Comparison of ENCODE assay signal across 29 cellular contexts in the genomic region with DNA sequence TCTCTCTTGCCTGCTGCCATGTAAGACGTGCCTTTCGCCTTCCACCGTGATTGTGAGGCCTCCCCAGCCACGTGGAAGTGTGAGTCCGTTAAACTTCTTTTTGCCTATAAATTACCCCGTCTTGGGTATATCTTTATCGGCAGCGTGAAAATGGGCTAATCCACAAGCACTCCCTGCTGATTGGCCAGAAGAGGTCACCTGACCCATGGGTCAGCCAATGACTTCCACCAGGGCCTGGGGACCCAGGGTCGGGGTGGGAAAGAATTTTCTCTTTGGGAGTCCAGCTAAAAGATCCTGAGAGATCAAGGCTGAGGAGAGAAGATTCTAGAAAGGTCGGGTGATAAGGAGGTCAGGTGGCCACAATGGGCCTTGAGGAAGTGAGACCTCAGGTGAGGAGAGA. TPM values are rescaled to one million over a fixed set of nuclear protein-coding genes. Genes with fewer than 3 reads are reported as not detected.
"Had no signal": no experiment of that assay in that cellular context is flagged by ENCODE, and none has a peak within 500 bp of the region (broad histone marks: within the 10 kb centered on the region; RNA-seq: fewer than 3 reads in every experiment).

No MANE protein-coding gene starts in this region.

- H3K27ac Mint-ChIP-seq: activated CD4-positive, alpha-beta memory T cell treated with anti-CD3 and anti-CD28 coated beads for 36 hours; activated CD4-positive, alpha-beta T cell treated with anti-CD3 and anti-CD28 coated beads, Interleukin-2, amount 10 ng/mL, durations not matched to agents 24 days and 14 days; activated naive CD4-positive, alpha-beta T cell treated with anti-CD3 and anti-CD28 coated beads, Interleukin-2, amount 50 U/mL, for 72 hours; activated T-cell treated with anti-CD3 and anti-CD28 coated beads, Interleukin-2, amount 50 U/mL, for 24 hours; stimulated activated naive B cell treated with anti-CD40 and anti-IgM and Interleukin-4, amounts not matched to agents 10 μg/mL and 1 μg/mL and 100 μg/mL, for 72 hours; T-helper 1 cell treated with Interleukin-12 subunit alpha and Interleukin-12 subunit beta and Interleukin-4 antibody, amounts not matched to agents 30 μg/mL and 1 μg/mL, for 36 hours had no signal

- H3K9me3 ChIP-seq: breast epithelium, gastrocnemius medialis, pancreas, prostate gland, sigmoid colon, uterus had no signal

- H3K27ac ChIP-seq: breast epithelium, gastrocnemius medialis, pancreas, prostate gland, sigmoid colon, uterus, WERI-Rb-1 had no signal

- H3K4me1 ChIP-seq: breast epithelium, gastrocnemius medialis, pancreas, prostate gland, sigmoid colon, uterus had no signal

- H3K9me3 Mint-ChIP-seq: activated CD4-positive, alpha-beta memory T cell treated with anti-CD3 and anti-CD28 coated beads for 36 hours; activated CD4-positive, alpha-beta T cell treated with anti-CD3 and anti-CD28 coated beads, Interleukin-2, amount 10 ng/mL, durations not matched to agents 24 days and 14 days; activated naive CD4-positive, alpha-beta T cell treated with anti-CD3 and anti-CD28 coated beads, Interleukin-2, amount 50 U/mL, for 72 hours; activated T-cell treated with anti-CD3 and anti-CD28 coated beads, Interleukin-2, amount 50 U/mL, for 24 hours; T-helper 1 cell treated with Interleukin-12 subunit alpha and Interleukin-12 subunit beta and Interleukin-4 antibody, amounts not matched to agents 30 μg/mL and 1 μg/mL, for 36 hours had no signal

- ATAC-seq: activated naive CD4-positive, alpha-beta T cell treated with anti-CD3 and anti-CD28 coated beads, Interleukin-2, amount 50 U/mL, for 72 hours; gastrocnemius medialis; left cardiac atrium; pancreas; stimulated activated naive B cell treated with anti-CD40 and anti-IgM and Interleukin-4, amounts not matched to agents 10 μg/mL and 1 μg/mL and 100 μg/mL, for 72 hours had no signal

- DNase-seq: activated CD4-positive, alpha-beta memory T cell treated with anti-CD3 and anti-CD28 coated beads for 36 hours; activated CD4-positive, alpha-beta T cell treated with anti-CD3 and anti-CD28 coated beads, Interleukin-2, amount 10 ng/mL, durations not matched to agents 24 days and 14 days; activated CD4-positive, CD25-positive, alpha-beta regulatory T cell treated with anti-CD3 and anti-CD28 coated beads, Interleukin-2, amount 50 U/mL, for 72 hours; activated CD8-positive, alpha-beta memory T cell treated with anti-CD3 and anti-CD28 coated beads, Interleukin-2, amount 50 U/mL, for 48 hours; activated gamma-delta T cell treated with Interleukin-2 at 50 U/mL for 16 hours; activated T-cell treated with anti-CD3 and anti-CD28 coated beads, Interleukin-2, amount 50 U/mL, for 24 hours; effector CD8-positive, alpha-beta T cell; erythroblast; gastrocnemius medialis; glutamatergic neuron; islet precursor cell; left cardiac atrium; mammary epithelial cell; sigmoid colon; small intestine; stimulated activated CD4-positive, alpha-beta T cell treated with anti-CD3 and anti-CD28 coated beads, Interleukin-4, amount 100 ng/mL, for 24 hours; stimulated activated naive B cell treated with anti-CD40 and anti-IgM and Interleukin-4, amounts not matched to agents 10 μg/mL and 1 μg/mL and 100 μg/mL, for 72 hours; T1000; trophoblast cell; uterus; WERI-Rb-1 had no signal

- H3K4me3 Mint-ChIP-seq: activated CD4-positive, alpha-beta memory T cell treated with anti-CD3 and anti-CD28 coated beads for 36 hours; activated CD4-positive, alpha-beta T cell treated with anti-CD3 and anti-CD28 coated beads, Interleukin-2, amount 10 ng/mL, durations not matched to agents 24 days and 14 days; activated T-cell treated with anti-CD3 and anti-CD28 coated beads, Interleukin-2, amount 50 U/mL, for 24 hours; stimulated activated naive B cell treated with anti-CD40 and anti-IgM and Interleukin-4, amounts not matched to agents 10 μg/mL and 1 μg/mL and 100 μg/mL, for 72 hours; T-helper 1 cell treated with Interleukin-12 subunit alpha and Interleukin-12 subunit beta and Interleukin-4 antibody, amounts not matched to agents 30 μg/mL and 1 μg/mL, for 36 hours had no signal

- H3K36me3 Mint-ChIP-seq: activated CD4-positive, alpha-beta memory T cell treated with anti-CD3 and anti-CD28 coated beads for 36 hours; activated naive CD4-positive, alpha-beta T cell treated with anti-CD3 and anti-CD28 coated beads, Interleukin-2, amount 50 U/mL, for 72 hours had no signal

- H3K27me3 ChIP-seq: breast epithelium, gastrocnemius medialis, pancreas, uterus had no signal

- H3K27me3 Mint-ChIP-seq: activated CD4-positive, alpha-beta memory T cell treated with anti-CD3 and anti-CD28 coated beads for 36 hours had no signal

- H3K36me3 ChIP-seq: breast epithelium, gastrocnemius medialis, pancreas, prostate gland, sigmoid colon, uterus, WERI-Rb-1 had no signal

- H3K4me3 ChIP-seq: breast epithelium, gastrocnemius medialis, pancreas, prostate gland, sigmoid colon, uterus had no signal

RNA-seq across cellular contexts. Expression of a gene that starts 17.1 kb away (rescaled TPM):
- total RNA-seq: dermis microvascular lymphatic vessel endothelial cell, gastrocnemius medialis, mammary epithelial cell, temporal lobe had no signal
- polyA plus RNA-seq: mammary epithelial cell, neural cell had no signal

RNA-seq across cellular contexts. Expression of a gene that starts 42.2 kb away (rescaled TPM):
- total RNA-seq: activated CD4-positive, alpha-beta memory T cell treated with anti-CD3 and anti-CD28 coated beads for 36 hours; activated CD4-positive, alpha-beta T cell treated with anti-CD3 and anti-CD28 coated beads, Interleukin-2, amount 10 ng/mL, durations not matched to agents 24 days and 14 days; activated naive CD4-positive, alpha-beta T cell treated with anti-CD3 and anti-CD28 coated beads, Interleukin-2, amount 50 U/mL, for 72 hours; dermis microvascular lymphatic vessel endothelial cell; mammary epithelial cell had no signal
- polyA plus RNA-seq: mammary epithelial cell had no signal
